ENCODE assay signal across 28 cellular contexts in genomic region chr1:200444478-200444877, GRCh38.
"Had no signal": no experiment of that assay in that cellular context is flagged by ENCODE, and none has a peak within 500 bp of the region (broad histone marks: within the 10 kb centered on the region; RNA-seq: fewer than 3 reads in every experiment).

No MANE protein-coding gene starts in this region.

- H3K9me3 ChIP-seq: ascending aorta had no signal

- H3K27ac ChIP-seq: ascending aorta, cardiac muscle cell, PC-9, RWPE1, VCaP had no signal

- H3K4me2 ChIP-seq: PC-9 had no signal

- H3K9me3 Mint-ChIP-seq: activated B cell treated with CpG ODN at 0.5 μM for 24 hours; activated CD8-positive, alpha-beta T cell treated with anti-CD3 and anti-CD28 coated beads for 36 hours; central memory CD8-positive, alpha-beta T cell; T-cell had no signal

- H3K27me3 Mint-ChIP-seq: activated B cell treated with CpG ODN at 0.5 μM for 24 hours; activated CD8-positive, alpha-beta T cell treated with anti-CD3 and anti-CD28 coated beads for 36 hours; activated naive CD8-positive, alpha-beta T cell; central memory CD8-positive, alpha-beta T cell; IgD-negative memory B cell; T-cell had no signal

- H3K36me3 ChIP-seq: ascending aorta, cardiac muscle cell had no signal

- H3K4me1 ChIP-seq: ascending aorta had no signal

- H3K27me3 ChIP-seq: ascending aorta, cardiac muscle cell had no signal

- H3K4me1 Mint-ChIP-seq: central memory CD8-positive, alpha-beta T cell had no signal

- H3K4me3 Mint-ChIP-seq: activated B cell treated with CpG ODN at 0.5 μM for 24 hours; activated CD8-positive, alpha-beta T cell treated with anti-CD3 and anti-CD28 coated beads for 36 hours; activated naive CD8-positive, alpha-beta T cell; central memory CD8-positive, alpha-beta T cell; IgD-negative memory B cell; T-cell had no signal

- H3K27ac Mint-ChIP-seq: activated B cell treated with CpG ODN at 0.5 μM for 24 hours; activated naive CD8-positive, alpha-beta T cell; IgD-negative memory B cell; T-cell had no signal

- H3K4me3 ChIP-seq: ascending aorta, cardiac muscle cell, PC-9 had no signal

- DNase-seq: activated B cell treated with CpG ODN at 0.5 μM for 24 hours; activated CD4-positive, alpha-beta T cell treated with anti-CD3 and anti-CD28 coated beads, Interleukin-2, amount 50 U/mL, for 4 hours; activated CD4-positive, CD25-positive, alpha-beta regulatory T cell treated with anti-CD3 and anti-CD28 coated beads, Interleukin-2, amount 50 U/mL, for 72 hours; activated gamma-delta T cell; activated T-cell treated with anti-CD3 and anti-CD28 coated beads, Interleukin-2, amount 50 U/mL, for 1 hour; amygdala; Karpas-422; KBM-7; NCI-H1436 treated with DMSO at 0.1 percent for 48 hours; NCI-H1694 treated with DMSO at 0.1 percent for 48 hours; NCI-H2029; NCI-H345; NCI-H524 treated with DMSO at 0.1 percent for 48 hours; NCI-H748 treated with DMSO at 0.1 percent for 48 hours; NK-92 treated with Interleukin-12 subunit alpha and Interleukin-12 subunit beta, amount 100 ng/mL, for 24 hours; PC-9; SIG-M5; T-cell; T-helper 9 cell had no signal

- ATAC-seq: Right ventricle myocardium inferior, T-cell had no signal

- H2AFZ ChIP-seq: PC-9 had no signal

- H3K36me3 Mint-ChIP-seq: activated naive CD8-positive, alpha-beta T cell; IgD-negative memory B cell; T-cell had no signal
